Comparison of ENCODE assay signal across 29 cellular contexts in genomic region chr21:19695796-19696195, GRCh38.
"Had no signal": no experiment of that assay in that cellular context is flagged by ENCODE, and none has a peak within 500 bp of the region (broad histone marks: within the 10 kb centered on the region; RNA-seq: fewer than 3 reads in every experiment).

No MANE protein-coding gene starts in this region.

- H3K36me3 ChIP-seq: neutrophil, spleen, suprapubic skin, tibial artery, transverse colon, upper lobe of right lung, uterus had no signal

- H3K27me3 ChIP-seq: neutrophil, spleen, suprapubic skin, testis, tibial artery, transverse colon, upper lobe of right lung, uterus had no signal

- H3K79me2 ChIP-seq: parathyroid adenoma had no signal

- H3K27ac ChIP-seq: neutrophil, parathyroid adenoma, psoas muscle, skin epidermis, spleen, suprapubic skin, testis, tibial artery, transverse colon, upper lobe of right lung, uterus had no signal

- DNase-seq: naive thymus-derived CD8-positive, alpha-beta T cell; nephron progenitor cell; nucleus accumbens; posterior cingulate gyrus; psoas muscle; right cardiac atrium; spleen; stimulated activated CD4-positive, alpha-beta T cell treated with anti-CD3 and anti-CD28 coated beads, Interleukin-12 subunit alpha, Interleukin-12 subunit beta, amount 100 ng/mL, for 4 hours; stimulated activated CD4-positive, alpha-beta T cell treated with anti-CD3 and anti-CD28 coated beads, Interleukin-1b, Interleukin-23, amount 100 ng/mL, for 48 hours; stimulated activated CD4-positive, alpha-beta T cell treated with anti-CD3 and anti-CD28 coated beads, Interleukin-4, amount 100 ng/mL, for 1 hour; stimulated activated CD4-positive, alpha-beta T cell treated with anti-CD3 and anti-CD28 coated beads, Interleukin-4, amount 100 ng/mL, for 4 hours; stimulated activated CD8-positive, alpha-beta memory T cell treated with anti-CD3 and anti-CD28 coated beads, Interleukin-4, amount 100 ng/mL, for 48 hours; stimulated activated naive CD4-positive, alpha-beta T cell; stimulated activated naive CD8-positive, alpha-beta T cell treated with anti-CD3 and anti-CD28 coated beads, Interleukin-15, amount 100 ng/mL, for 72 hours; stimulated activated naive CD8-positive, alpha-beta T cell treated with anti-CD3 and anti-CD28 coated beads, Interleukin-15, Interleukin-2, amounts not matched to agents 100 U/mL and 50 U/mL, for 24 hours; substantia nigra; testis; tibial artery; transverse colon; upper lobe of right lung; uterus had no signal

- H3K9me3 ChIP-seq: neutrophil, psoas muscle, suprapubic skin, testis, tibial artery, transverse colon, upper lobe of right lung, uterus had no signal

- H3K4me1 ChIP-seq: parathyroid adenoma, psoas muscle, spleen, suprapubic skin, testis, tibial artery, transverse colon, upper lobe of right lung, uterus had no signal

- H3K9ac ChIP-seq: parathyroid adenoma had no signal

- H3K4me3 ChIP-seq: psoas muscle, skin epidermis, smooth muscle cell, spleen, suprapubic skin, testis, tibial artery, transverse colon, upper lobe of right lung, uterus had no signal

- H2AFZ ChIP-seq: parathyroid adenoma had no signal

- ATAC-seq: naive thymus-derived CD8-positive, alpha-beta T cell; natural killer cell treated with Interleukin-12 subunit alpha and Interleukin-12 subunit beta and Interleukin-15 and Interleukin-18, amount 100 ng/mL, for 72 hours; psoas muscle; right cardiac atrium; sciatic nerve; stimulated activated memory B cell treated with anti-CD40 and anti-IgM and Interleukin-4, amounts not matched to agents 10 μg/mL and 1 μg/mL and 100 μg/mL, for 72 hours; stimulated activated naive CD8-positive, alpha-beta T cell treated with anti-CD3 and anti-CD28 coated beads, Interleukin-15, amount 100 ng/mL, for 72 hours; stimulated activated naive CD8-positive, alpha-beta T cell treated with anti-CD3 and anti-CD28 coated beads, Interleukin-15, Interleukin-2, amounts not matched to agents 100 U/mL and 50 U/mL, for 24 hours; upper lobe of right lung had no signal

- H3K4me2 ChIP-seq: smooth muscle cell had no signal
